Comparison of ENCODE assay signal across 10 cellular contexts in the genomic region with DNA sequence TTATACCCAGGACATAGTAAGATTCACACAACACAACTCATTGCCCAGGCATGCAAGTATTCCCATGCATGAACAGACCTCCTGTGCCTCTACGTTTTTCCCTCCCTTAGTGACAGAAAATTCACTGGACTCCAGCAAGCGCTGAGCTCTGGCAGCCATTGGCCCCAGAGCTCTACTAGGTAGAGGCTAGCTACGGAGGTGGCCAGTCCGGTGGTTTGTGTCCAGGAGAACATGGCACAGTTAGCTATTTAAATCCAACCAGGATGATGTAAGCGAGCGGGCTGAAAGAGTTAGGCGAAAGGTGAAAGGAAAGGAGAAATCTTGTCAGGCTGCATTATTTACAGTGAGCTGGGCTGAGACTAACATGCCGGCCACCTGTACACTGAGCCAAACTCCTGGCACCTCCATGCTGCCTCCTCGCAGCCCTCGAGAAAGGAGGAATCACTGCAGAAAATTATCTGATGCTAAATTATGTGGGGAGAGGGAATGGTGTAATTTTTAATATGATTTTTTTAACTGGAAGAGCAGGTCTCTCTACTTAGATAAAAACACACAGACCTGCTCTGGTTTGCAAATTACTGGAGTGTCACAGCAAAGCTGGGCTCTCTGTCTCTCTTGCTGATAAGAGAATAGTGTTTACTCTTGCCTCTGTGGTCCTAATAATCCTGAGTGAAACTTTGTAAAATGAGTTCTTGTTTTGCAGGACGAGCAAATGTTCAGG. TPM values are rescaled to one million over a fixed set of nuclear protein-coding genes. Genes with fewer than 3 reads are reported as not detected.
DNase-seq lines count a peak whose midpoint lies in the region; ATAC-seq and TF ChIP-seq lines count a peak whose summit lies in the region.
"Had no signal": no experiment of that assay in that cellular context is flagged by ENCODE, and none has a peak within 500 bp of the region (broad histone marks: within the 10 kb centered on the region; RNA-seq: fewer than 3 reads in every experiment).

No MANE protein-coding gene starts in this region.

- TF ChIP-seq EP300 in esophagus muscularis mucosa (IDR thresholded peaks at IDR 0.05), result no peak

- TF ChIP-seq CTCF in esophagus muscularis mucosa (IDR thresholded peaks at IDR 0.05), result no peak

- H3K36me3 ChIP-seq in subcutaneous abdominal adipose tissue (ENCODE audit: control insufficient read depth in 5 of 5, insufficient read depth in 5 of 5, low read length in 5 of 5) (no peaks in the 10 kb centered on the region), esophagus muscularis mucosa (no peaks in the 10 kb centered on the region)

- peak overlapping the region; percentile 11 for H3K4me3 Mint-ChIP-seq in activated T-cell treated with anti-CD3 and anti-CD28 coated beads, Interleukin-2, amount 50 U/mL, for 24 hours
- peak overlapping the region; percentile 80 for H3K4me3 Mint-ChIP-seq in activated T-helper 1 cell treated with anti-CD3 and anti-CD28 coated beads, Interleukin-12 subunit alpha, Interleukin-12 subunit beta, Interleukin-2, Interleukin-4 antibody, amounts not matched to agents 30 ng/mL and 10 ng/mL and 1 ng/mL, durations not matched to agents 14 hours and 24 hours and 36 hours

- H3K9ac ChIP-seq in subcutaneous abdominal adipose tissue (ENCODE audit: low read length in 5 of 5), result peak overlapping the region in 2 of 5 donors; percentile 7 to 44

- peaks cover 6 to 43% (median 28%) of the 10 kb centered on the region in 5 donors for H3K4me1 ChIP-seq in subcutaneous abdominal adipose tissue (ENCODE audit: control insufficient read depth in 5 of 5, insufficient read depth in 5 of 5, low read length in 5 of 5)
- peaks cover 0 to 19% (median 6%) of the 10 kb centered on the region in 4 donors for H3K4me1 ChIP-seq in esophagus muscularis mucosa

- H3K27me3 ChIP-seq in subcutaneous abdominal adipose tissue (ENCODE audit: control insufficient read depth in 5 of 5, insufficient read depth in 4 of 5, low read length in 5 of 5) (no peaks in the 10 kb centered on the region), esophagus muscularis mucosa (no peaks in the 10 kb centered on the region)

- intact Hi-C loops in activated T-helper 1 cell treated with anti-CD3 and anti-CD28 coated beads, Interleukin-12 subunit alpha, Interleukin-12 subunit beta, Interleukin-2, Interleukin-4 antibody, amounts not matched to agents 30 ng/mL and 10 ng/mL and 1 ng/mL, durations not matched to agents 14 hours and 24 hours and 36 hours (cut with micrococcal nuclease), result loop anchor here (2.0 kb wide), 1 partner anchor 275 kb away; no protein-coding TSS in a partner anchor
- intact Hi-C loops in esophagus muscularis mucosa (cut with DNase I), result no loop called here

- H3K36me3 Mint-ChIP-seq in activated T-cell treated with anti-CD3 and anti-CD28 coated beads, Interleukin-2, amount 50 U/mL, for 24 hours (ENCODE audit: low read depth), result no peaks in the 10 kb centered on the region
- H3K36me3 Mint-ChIP-seq in activated T-helper 1 cell treated with anti-CD3 and anti-CD28 coated beads, Interleukin-12 subunit alpha, Interleukin-12 subunit beta, Interleukin-2, Interleukin-4 antibody, amounts not matched to agents 30 ng/mL and 10 ng/mL and 1 ng/mL, durations not matched to agents 14 hours and 24 hours and 36 hours (ENCODE audit: low read depth), result peaks cover 1% of the 10 kb centered on the region

- no peak for TF ChIP-seq POLR2A in esophagus muscularis mucosa (IDR thresholded peaks at IDR 0.05; ENCODE audit: low read depth)

- ATAC-seq in GM19455 (IDR thresholded peaks at IDR 0.05; ENCODE audit: unreplicated experiment) (no peak), HG02759 (IDR thresholded peaks at IDR 0.05; ENCODE audit: unreplicated experiment) (no peak)

- no peak for DNase-seq in activated T-cell treated with anti-CD3 and anti-CD28 coated beads, Interleukin-2, amount 50 U/mL, for 24 hours
- no peak for DNase-seq in activated T-cell treated with anti-CD3 and anti-CD28 coated beads for 4 hours
- DNase-seq in activated T-helper 1 cell treated with anti-CD3 and anti-CD28 coated beads, Interleukin-12 subunit alpha, Interleukin-12 subunit beta, Interleukin-2, Interleukin-4 antibody, amounts not matched to agents 30 ng/mL and 10 ng/mL and 1 ng/mL, durations not matched to agents 14 hours and 24 hours and 36 hours (ENCODE audit: low spot score), result no peak
- peak; percentile 95 for DNase-seq in kidney glomerular epithelial cell (lab: John Stamatoyannopoulos, UW)
- DNase-seq in esophagus muscularis mucosa (ENCODE audit: extremely low spot score), result no peak
- DNase-seq: MV-4-11, NCI-H774 had no signal

- H3K9me3 ChIP-seq in subcutaneous abdominal adipose tissue (ENCODE audit: control insufficient read depth in 5 of 5, low read length in 5 of 5) (no peaks in the 10 kb centered on the region), esophagus muscularis mucosa (no peaks in the 10 kb centered on the region)

- H3K27ac Mint-ChIP-seq in activated T-cell treated with anti-CD3 and anti-CD28 coated beads, Interleukin-2, amount 50 U/mL, for 24 hours, result peak overlapping the region; percentile 76
- peak overlapping the region; percentile 61 for H3K27ac Mint-ChIP-seq in activated T-helper 1 cell treated with anti-CD3 and anti-CD28 coated beads, Interleukin-12 subunit alpha, Interleukin-12 subunit beta, Interleukin-2, Interleukin-4 antibody, amounts not matched to agents 30 ng/mL and 10 ng/mL and 1 ng/mL, durations not matched to agents 14 hours and 24 hours and 36 hours

- no peaks in the 10 kb centered on the region for H3K27me3 Mint-ChIP-seq in activated T-cell treated with anti-CD3 and anti-CD28 coated beads, Interleukin-2, amount 50 U/mL, for 24 hours
- H3K27me3 Mint-ChIP-seq in activated T-helper 1 cell treated with anti-CD3 and anti-CD28 coated beads, Interleukin-12 subunit alpha, Interleukin-12 subunit beta, Interleukin-2, Interleukin-4 antibody, amounts not matched to agents 30 ng/mL and 10 ng/mL and 1 ng/mL, durations not matched to agents 14 hours and 24 hours and 36 hours (ENCODE audit: insufficient read depth), result peaks cover 13% of the 10 kb centered on the region

- H3K4me3 ChIP-seq in subcutaneous abdominal adipose tissue (ENCODE audit: low read depth in 1 of 5, low read length in 5 of 5) (peak overlapping the region in 3 of 5 donors; percentile 12 to 40 (median 30)), esophagus muscularis mucosa (no peak overlapping the region)

- no peak overlapping the region for H3K27ac ChIP-seq in subcutaneous abdominal adipose tissue (ENCODE audit: low read depth, low read length)
- no peak overlapping the region for H3K27ac ChIP-seq in esophagus muscularis mucosa (replicated peaks in 1 of 4)

- 84% methylated on average over 11 of the region's 11 CpGs for WGBS in esophagus muscularis mucosa

- H3K4me1 Mint-ChIP-seq in activated T-cell treated with anti-CD3 and anti-CD28 coated beads, Interleukin-2, amount 50 U/mL, for 24 hours (ENCODE audit: low read depth), result peaks cover 23% of the 10 kb centered on the region
- H3K4me1 Mint-ChIP-seq in activated T-helper 1 cell treated with anti-CD3 and anti-CD28 coated beads, Interleukin-12 subunit alpha, Interleukin-12 subunit beta, Interleukin-2, Interleukin-4 antibody, amounts not matched to agents 30 ng/mL and 10 ng/mL and 1 ng/mL, durations not matched to agents 14 hours and 24 hours and 36 hours (ENCODE audit: low read depth), result peaks cover 34% of the 10 kb centered on the region

- no peaks in the 10 kb centered on the region for H3K9me3 Mint-ChIP-seq in activated T-cell treated with anti-CD3 and anti-CD28 coated beads, Interleukin-2, amount 50 U/mL, for 24 hours
- H3K9me3 Mint-ChIP-seq in activated T-helper 1 cell treated with anti-CD3 and anti-CD28 coated beads, Interleukin-12 subunit alpha, Interleukin-12 subunit beta, Interleukin-2, Interleukin-4 antibody, amounts not matched to agents 30 ng/mL and 10 ng/mL and 1 ng/mL, durations not matched to agents 14 hours and 24 hours and 36 hours, result no peaks in the 10 kb centered on the region

RNA-seq across cellular contexts. Expression of a gene that starts 50.1 kb away (rescaled TPM):
- 3.9 and 4.6 TPM in 2 replicates for total RNA-seq in activated T-helper 1 cell treated with anti-CD3 and anti-CD28 coated beads, Interleukin-12 subunit alpha, Interleukin-12 subunit beta, Interleukin-2, Interleukin-4 antibody, amounts not matched to agents 30 ng/mL and 10 ng/mL and 1 ng/mL, durations not matched to agents 14 hours and 24 hours and 36 hours
- 1 to 10 TPM; 2.1 to 5.1 (median 3.2) TPM for total RNA-seq in esophagus muscularis mucosa

Comparison
In these comparisons a context has a peak if more than half of its experiments do, and no peak if none do; other contexts are left out.
1. H3K4me3 ChIP-seq: peak in subcutaneous abdominal adipose tissue (3 of 5); none in esophagus muscularis mucosa (0 of 4).